1 cellular context compared by ENCODE assay signal in genomic region chr19:14006085-14006765, GRCh38.
TF ChIP-seq lines count a peak whose summit lies in the region.

Gene RFX1 (minus strand): TSS chr19:14006320. CDS start chr19:13993843, 12,477 bp downstream.

TF ChIP-seq in HepG2, 621 proteins besides CTCF, POLR2A, EP300 and RAD21 (continued from another document and continues in another):
- TF ChIP-seq, protein P1, sequence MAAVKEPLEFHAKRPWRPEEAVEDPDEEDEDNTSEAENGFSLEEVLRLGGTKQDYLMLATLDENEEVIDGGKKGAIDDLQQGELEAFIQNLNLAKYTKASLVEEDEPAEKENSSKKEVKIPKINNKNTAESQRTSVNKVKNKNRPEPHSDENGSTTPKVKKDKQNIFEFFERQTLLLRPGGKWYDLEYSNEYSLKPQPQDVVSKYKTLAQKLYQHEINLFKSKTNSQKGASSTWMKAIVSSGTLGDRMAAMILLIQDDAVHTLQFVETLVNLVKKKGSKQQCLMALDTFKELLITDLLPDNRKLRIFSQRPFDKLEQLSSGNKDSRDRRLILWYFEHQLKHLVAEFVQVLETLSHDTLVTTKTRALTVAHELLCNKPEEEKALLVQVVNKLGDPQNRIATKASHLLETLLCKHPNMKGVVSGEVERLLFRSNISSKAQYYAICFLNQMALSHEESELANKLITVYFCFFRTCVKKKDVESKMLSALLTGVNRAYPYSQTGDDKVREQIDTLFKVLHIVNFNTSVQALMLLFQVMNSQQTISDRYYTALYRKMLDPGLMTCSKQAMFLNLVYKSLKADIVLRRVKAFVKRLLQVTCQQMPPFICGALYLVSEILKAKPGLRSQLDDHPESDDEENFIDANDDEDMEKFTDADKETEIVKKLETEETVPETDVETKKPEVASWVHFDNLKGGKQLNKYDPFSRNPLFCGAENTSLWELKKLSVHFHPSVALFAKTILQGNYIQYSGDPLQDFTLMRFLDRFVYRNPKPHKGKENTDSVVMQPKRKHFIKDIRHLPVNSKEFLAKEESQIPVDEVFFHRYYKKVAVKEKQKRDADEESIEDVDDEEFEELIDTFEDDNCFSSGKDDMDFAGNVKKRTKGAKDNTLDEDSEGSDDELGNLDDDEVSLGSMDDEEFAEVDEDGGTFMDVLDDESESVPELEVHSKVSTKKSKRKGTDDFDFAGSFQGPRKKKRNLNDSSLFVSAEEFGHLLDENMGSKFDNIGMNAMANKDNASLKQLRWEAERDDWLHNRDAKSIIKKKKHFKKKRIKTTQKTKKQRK (IDR thresholded peaks at IDR 0.05; ENCODE audit: low read length), result peak; percentile 98
- peak; percentile 98 for TF ChIP-seq E2F1 (CRISPR knock-in tag; IDR thresholded peaks at IDR 0.05)
- TF ChIP-seq ZHX2 (IDR thresholded peaks at IDR 0.05; ENCODE audit: low read depth), result peak; percentile 50; the same call in 1 of the 2 replicates
- TF ChIP-seq ZHX2 (CRISPR knock-in tag; IDR thresholded peaks at IDR 0.05; ENCODE audit: borderline replicate concordance), result no peak
- peak; percentile 43 for TF ChIP-seq FOXK1 (CRISPR knock-in tag; IDR thresholded peaks at IDR 0.05; ENCODE audit: borderline replicate concordance, low read depth)
- 0 out of 2 replicates have a peak, but pooled peaks have one; percentile 5 for TF ChIP-seq SP5 (CRISPR knock-in tag; IDR thresholded peaks at IDR 0.05; ENCODE audit: borderline replicate concordance, low read depth)
- peak; percentile 89 for TF ChIP-seq HCFC1 (IDR thresholded peaks at IDR 0.05; ENCODE audit: low read depth, low read length)
- peak; percentile 67; the same call in 1 of the 2 replicates for TF ChIP-seq NR2C2 (CRISPR knock-in tag; IDR thresholded peaks at IDR 0.05; ENCODE audit: borderline replicate concordance)
- TF ChIP-seq, protein P2, sequence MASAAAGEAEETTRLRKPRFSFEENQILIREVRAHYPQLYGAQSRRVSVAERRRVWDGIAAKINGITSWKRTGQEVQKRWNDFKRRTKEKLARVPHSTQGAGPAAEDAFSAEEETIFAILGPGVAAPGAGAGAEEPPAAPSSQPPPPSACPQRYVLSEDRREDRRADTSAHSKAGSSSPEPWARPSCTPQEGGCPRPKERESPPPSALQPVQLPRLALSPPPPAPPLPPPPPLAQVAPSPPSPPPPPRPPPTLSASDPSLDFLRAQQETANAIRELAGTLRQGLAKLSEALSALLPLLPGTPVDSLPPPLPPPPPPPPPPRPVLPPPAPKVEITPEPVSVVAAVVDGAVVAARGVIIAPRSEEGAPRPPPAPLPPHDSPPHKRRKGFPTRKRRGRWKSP (CRISPR knock-in tag; IDR thresholded peaks at IDR 0.05), result 0 out of 2 replicates have a peak, but pooled peaks have one; percentile 64
- TF ChIP-seq THAP11 (CRISPR knock-in tag; IDR thresholded peaks at IDR 0.05), result peak; percentile 98
- TF ChIP-seq ZNF383 (CRISPR knock-in tag; IDR thresholded peaks at IDR 0.05; ENCODE audit: borderline replicate concordance), result peak; percentile 79; the same call in 1 of the 2 replicates
- TF ChIP-seq, protein P3, sequence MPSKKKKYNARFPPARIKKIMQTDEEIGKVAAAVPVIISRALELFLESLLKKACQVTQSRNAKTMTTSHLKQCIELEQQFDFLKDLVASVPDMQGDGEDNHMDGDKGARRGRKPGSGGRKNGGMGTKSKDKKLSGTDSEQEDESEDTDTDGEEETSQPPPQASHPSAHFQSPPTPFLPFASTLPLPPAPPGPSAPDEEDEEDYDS (CRISPR knock-in tag; IDR thresholded peaks at IDR 0.05), result peak; percentile 21; the same call in 1 of the 2 replicates
- TF ChIP-seq ZUFSP (CRISPR knock-in tag; IDR thresholded peaks at IDR 0.05; ENCODE audit: borderline replicate concordance), result no peak
- no peak for TF ChIP-seq ZNF549 (CRISPR knock-in tag; IDR thresholded peaks at IDR 0.05)
- TF ChIP-seq HNF1B (CRISPR knock-in tag; IDR thresholded peaks at IDR 0.05), result peak; percentile 20; the same call in 1 of the 2 replicates
- TF ChIP-seq NFYB (CRISPR knock-in tag; IDR thresholded peaks at IDR 0.05), result peak; percentile 98
- no peak for TF ChIP-seq SYNCRIP (IDR thresholded peaks at IDR 0.05; ENCODE audit: insufficient read depth, low read depth, low read length)
- peak; percentile 90; the same call in 1 of the 2 replicates for TF ChIP-seq E2F5 (CRISPR knock-in tag; conservative IDR thresholded peaks at IDR 0.05)
- 0 out of 2 replicates have a peak, but pooled peaks have one; percentile 48 for TF ChIP-seq FIP1L1 (IDR thresholded peaks at IDR 0.05; ENCODE audit: borderline replicate concordance, insufficient read depth, low read depth, low read length)
- TF ChIP-seq SP2 (CRISPR knock-in tag; IDR thresholded peaks at IDR 0.05), result peak; percentile 98
- TF ChIP-seq SSRP1 (CRISPR knock-in tag; IDR thresholded peaks at IDR 0.05), result no peak
- peak; percentile 71 for TF ChIP-seq TAF15 (IDR thresholded peaks at IDR 0.05; ENCODE audit: low read depth, low read length, poor library complexity, severe bottlenecking)
- no peak for TF ChIP-seq NR2F2 (IDR thresholded peaks at IDR 0.05; ENCODE audit: borderline replicate concordance, low read depth)
- peak; percentile 27; the same call in 1 of the 2 replicates for TF ChIP-seq HNF1A (IDR thresholded peaks at IDR 0.05; ENCODE audit: low read depth)
- no peak for TF ChIP-seq HNF1A (CRISPR knock-in tag; IDR thresholded peaks at IDR 0.05; ENCODE audit: borderline replicate concordance)
- TF ChIP-seq, protein P4, sequence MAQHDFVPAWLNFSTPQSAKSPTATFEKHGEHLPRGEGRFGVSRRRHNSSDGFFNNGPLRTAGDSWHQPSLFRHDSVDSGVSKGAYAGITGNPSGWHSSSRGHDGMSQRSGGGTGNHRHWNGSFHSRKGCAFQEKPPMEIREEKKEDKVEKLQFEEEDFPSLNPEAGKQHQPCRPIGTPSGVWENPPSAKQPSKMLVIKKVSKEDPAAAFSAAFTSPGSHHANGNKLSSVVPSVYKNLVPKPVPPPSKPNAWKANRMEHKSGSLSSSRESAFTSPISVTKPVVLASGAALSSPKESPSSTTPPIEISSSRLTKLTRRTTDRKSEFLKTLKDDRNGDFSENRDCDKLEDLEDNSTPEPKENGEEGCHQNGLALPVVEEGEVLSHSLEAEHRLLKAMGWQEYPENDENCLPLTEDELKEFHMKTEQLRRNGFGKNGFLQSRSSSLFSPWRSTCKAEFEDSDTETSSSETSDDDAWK (CRISPR knock-in tag; IDR thresholded peaks at IDR 0.05), result no peak
- TF ChIP-seq, protein P5, sequence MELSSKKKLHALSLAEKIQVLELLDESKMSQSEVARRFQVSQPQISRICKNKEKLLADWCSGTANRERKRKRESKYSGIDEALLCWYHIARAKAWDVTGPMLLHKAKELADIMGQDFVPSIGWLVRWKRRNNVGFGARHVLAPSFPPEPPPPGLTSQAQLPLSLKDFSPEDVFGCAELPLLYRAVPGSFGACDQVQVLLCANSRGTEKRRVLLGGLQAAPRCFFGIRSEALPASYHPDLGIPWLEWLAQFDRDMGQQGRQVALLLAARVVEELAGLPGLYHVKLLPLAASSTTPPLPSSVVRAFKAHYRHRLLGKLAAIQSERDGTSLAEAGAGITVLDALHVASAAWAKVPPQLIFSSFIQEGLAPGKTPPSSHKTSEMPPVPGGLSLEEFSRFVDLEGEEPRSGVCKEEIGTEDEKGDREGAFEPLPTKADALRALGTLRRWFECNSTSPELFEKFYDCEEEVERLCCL (CRISPR knock-in tag; IDR thresholded peaks at IDR 0.05; ENCODE audit: borderline replicate concordance), result no peak
- TF ChIP-seq FOXJ3 (CRISPR knock-in tag; IDR thresholded peaks at IDR 0.05; ENCODE audit: borderline replicate concordance), result 0 out of 2 replicates have a peak, but pooled peaks have one; percentile 11
